In the genomic region with DNA sequence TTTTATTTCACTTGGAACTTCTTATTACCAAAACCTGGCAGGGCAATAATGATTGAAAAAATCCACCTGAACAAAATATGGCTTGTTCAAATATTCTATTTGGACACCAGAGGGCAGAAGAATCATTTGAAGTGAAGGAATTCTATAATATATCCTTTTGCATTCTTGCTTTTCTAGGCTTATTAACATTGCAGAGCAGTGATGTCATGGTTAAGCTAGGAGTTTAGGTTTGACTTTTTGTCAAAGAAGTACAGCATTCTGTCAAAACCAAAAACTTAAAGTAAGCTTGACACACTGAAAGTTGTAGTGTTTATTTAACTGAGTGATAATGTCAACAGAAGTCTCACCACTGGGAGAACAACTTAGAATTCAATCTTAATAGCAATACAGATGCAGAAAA, we compare ENCODE assay signal across 7 cellular contexts.
DNase-seq lines count a peak whose midpoint lies in the region; ATAC-seq and TF ChIP-seq lines count a peak whose summit lies in the region.

No MANE protein-coding gene starts in this region.

- H3K36me3 ChIP-seq in OCI-LY7 (ENCODE audit: insufficient read depth, low read length), result no peaks in the 10 kb centered on the region

- no peak overlapping the region for H3K4me2 ChIP-seq in OCI-LY7 (ENCODE audit: low read length)

- POLR2A ChIA-PET in OCI-LY7 (lab: Charles Lee), result no interaction called here

- ATAC-seq in HG02623 (IDR thresholded peaks at IDR 0.05; ENCODE audit: unreplicated experiment) (peak; percentile 62), esophagus mucosa (peak; percentile 39)

- no TSS peak for BruUV-seq in OCI-LY7 (replicated peaks; lab: Mats Ljungman, UMichigan)

- H3K9me2 ChIP-seq in OCI-LY7 (ENCODE audit: insufficient read depth, low read length), result no peaks in the 10 kb centered on the region

- CTCF ChIA-PET in OCI-LY7 (lab: Charles Lee; ENCODE audit: unreplicated experiment), result no interaction called here

- H3K79me2 ChIP-seq in OCI-LY7 (ENCODE audit: insufficient read depth, low read depth, low read length), result no peaks in the 10 kb centered on the region

- DNase-seq in GM12864 (ENCODE audit: low read depth) (no peak), OCI-LY7 (ENCODE audit: low spot score) (peak; percentile 34), smooth muscle cell of the brain vasculature (ENCODE audit: low read depth, low spot score) (peak; percentile 31), NCI-H187 (lab: John Stamatoyannopoulos, UW) (no peak), cerebellar nuclear complex (lab: John Stamatoyannopoulos, UW) (no peak)

- intact Hi-C loops in OCI-LY7 (cut with micrococcal nuclease; ENCODE audit: unreplicated experiment), result loop anchor here (10.0 kb wide), 1 partner anchor 264 kb away; no protein-coding TSS in a partner anchor

- TF ChIP-seq CTCF in GM12864 (IDR thresholded peaks at IDR 0.05; ENCODE audit: low read depth, low read length, missing control alignments) (peak; percentile 29), OCI-LY7 (conservative IDR thresholded peaks at IDR 0.05; ENCODE audit: low read length) (peak; percentile 84)

- no peaks in the 10 kb centered on the region for H4K20me1 ChIP-seq in OCI-LY7 (ENCODE audit: insufficient read depth, low read length)

- no peak overlapping the region for H3K27ac ChIP-seq in OCI-LY7 (ENCODE audit: low read depth, low read length, poor library complexity, severe bottlenecking)

- no peak overlapping the region for H2AFZ ChIP-seq in OCI-LY7 (ENCODE audit: low read length)

- H3K4me3 ChIP-seq in GM12864 (ENCODE audit: low read depth, low read length) (no peak overlapping the region), OCI-LY7 (ENCODE audit: low read depth, low read length, poor library complexity, severe bottlenecking) (no peak overlapping the region)

- H3K9me3 ChIP-seq in OCI-LY7 (ENCODE audit: low read length), result no peaks in the 10 kb centered on the region

- no peaks in the 10 kb centered on the region for H3K4me1 ChIP-seq in OCI-LY7 (ENCODE audit: insufficient read depth, low read length, poor library complexity, severe bottlenecking)

Comparison
In these comparisons a context has a peak if more than half of its experiments do, and no peak if none do; other contexts are left out.
1. DNase-seq: peak in OCI-LY7 (single experiment) and smooth muscle cell of the brain vasculature (single experiment); none in GM12864 (single experiment), NCI-H187 (0 of 2) and cerebellar nuclear complex (0 of 2).